In the genomic region with DNA sequence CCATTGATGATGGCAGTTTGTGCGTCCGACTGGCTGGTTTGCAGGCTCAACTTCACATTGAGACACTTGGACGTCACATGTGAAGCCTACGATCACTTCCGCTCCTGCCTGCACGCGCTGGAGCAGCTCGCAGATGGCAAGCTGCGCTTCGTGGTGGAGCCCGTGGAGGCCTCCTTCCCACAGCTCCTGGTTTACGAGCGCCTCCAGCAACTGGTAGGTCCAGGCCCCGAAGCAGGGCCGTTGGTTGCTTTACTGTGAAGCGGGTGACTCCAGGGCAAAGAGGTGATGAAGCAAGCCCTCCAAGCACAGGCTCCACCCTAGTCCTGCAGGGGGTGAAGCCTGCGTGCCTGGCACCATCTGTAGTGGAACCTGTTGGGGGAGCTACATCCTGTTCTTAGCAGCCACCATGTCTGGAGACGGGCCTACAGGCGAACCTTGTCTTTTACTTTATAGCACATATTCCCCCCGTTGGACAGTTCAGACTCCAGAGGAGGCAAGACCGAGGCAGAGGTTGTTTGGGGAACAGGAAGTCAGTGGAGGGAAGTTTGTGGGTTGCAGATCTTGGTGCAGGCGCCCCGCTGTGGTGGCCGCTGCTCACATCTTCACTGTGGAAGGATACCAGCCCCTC, we compare ENCODE assay signal across 11 cellular contexts.
DNase-seq lines count a peak whose midpoint lies in the region; ATAC-seq and TF ChIP-seq lines count a peak whose summit lies in the region.
"Had no signal": no experiment of that assay in that cellular context is flagged by ENCODE, and none has a peak within 500 bp of the region (broad histone marks: within the 10 kb centered on the region; RNA-seq: fewer than 3 reads in every experiment).

No MANE protein-coding gene starts in this region.

- H3K27ac Mint-ChIP-seq in effector memory CD8-positive, alpha-beta T cell: peak overlapping the region in 1 of 2 donors; percentile 86

- peak; percentile 34 for TF ChIP-seq CTCF in GM12873 (IDR thresholded peaks at IDR 0.05; ENCODE audit: insufficient read depth, low read depth, low read length, missing control alignments)

- no peaks in the 10 kb centered on the region for H3K9me3 Mint-ChIP-seq in effector memory CD8-positive, alpha-beta T cell
- H3K9me3 Mint-ChIP-seq: H9 had no signal

- ATAC-seq in effector memory CD8-positive, alpha-beta T cell (replicated peaks): peak; percentile 37
- ATAC-seq in HG02840 (IDR thresholded peaks at IDR 0.05; ENCODE audit: low FRiP score, unreplicated experiment) (no peak), GM21737 (IDR thresholded peaks at IDR 0.05; ENCODE audit: unreplicated experiment) (no peak)

- DNase-seq in SIG-M5 (lab: John Stamatoyannopoulos, UW): peak; percentile 85
- no peak for DNase-seq in effector memory CD8-positive, alpha-beta T cell
- DNase-seq in pons (ENCODE audit: low spot score): peak; percentile 33
- no peak for DNase-seq in germinal center (ENCODE audit: low spot score)
- DNase-seq in glomerular visceral epithelial cell (ENCODE audit: extremely low spot score): no peak
- DNase-seq: H9, NCI-H1417 treated with DMSO at 0.1 percent for 48 hours, RPMI8226 had no signal

- H3K4me3 Mint-ChIP-seq in effector memory CD8-positive, alpha-beta T cell: no peak overlapping the region
- H3K4me3 Mint-ChIP-seq: H9 had no signal

- no peaks in the 10 kb centered on the region for H3K27me3 Mint-ChIP-seq in effector memory CD8-positive, alpha-beta T cell

- peaks cover 59% of the 10 kb centered on the region for H3K36me3 Mint-ChIP-seq in effector memory CD8-positive, alpha-beta T cell (ENCODE audit: insufficient read depth)

- H3K4me1 Mint-ChIP-seq in effector memory CD8-positive, alpha-beta T cell (ENCODE audit: low read depth in 2 of 2): peaks cover 4 to 9% of the 10 kb centered on the region in 2 donors
- H3K4me1 Mint-ChIP-seq: H9 had no signal

Comparison
In these comparisons a context has a peak if more than half of its experiments do, and no peak if none do; other contexts are left out.
1. DNase-seq: peak in SIG-M5 (single experiment) and pons (single experiment); none in effector memory CD8-positive, alpha-beta T cell (0 of 3), germinal center (single experiment) and glomerular visceral epithelial cell (single experiment).